ENCODE assay signal across 23 cellular contexts in the genomic region with DNA sequence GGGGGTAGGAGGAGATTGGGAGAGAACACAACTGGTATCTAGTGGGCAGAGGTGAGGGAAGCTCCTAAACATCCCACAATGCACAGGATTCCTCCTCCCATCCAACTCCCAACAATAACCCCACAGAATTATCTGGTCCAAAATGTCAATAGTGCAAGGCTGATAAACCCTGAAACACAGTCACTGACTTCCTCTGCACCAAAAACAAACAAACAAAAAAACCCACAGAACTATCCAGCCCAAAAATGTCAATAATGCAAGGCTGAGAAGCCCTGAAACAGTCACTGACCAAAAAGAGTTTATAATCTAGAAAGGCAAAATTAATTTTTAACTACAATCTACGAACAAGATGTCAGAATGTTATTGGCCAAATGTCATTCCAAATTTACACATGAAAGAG. TPM values are rescaled to one million over a fixed set of nuclear protein-coding genes. Genes with fewer than 3 reads are reported as not detected.
DNase-seq lines count a peak whose midpoint lies in the region; ATAC-seq and TF ChIP-seq lines count a peak whose summit lies in the region.
"Had no signal": no experiment of that assay in that cellular context is flagged by ENCODE, and none has a peak within 500 bp of the region (broad histone marks: within the 10 kb centered on the region; RNA-seq: fewer than 3 reads in every experiment).

No MANE protein-coding gene starts in this region.

- H3K9me3 Mint-ChIP-seq in activated T-cell treated with anti-CD3 and anti-CD28 coated beads, Interleukin-2, amount 50 U/mL, for 72 hours = no peaks in the 10 kb centered on the region
- H3K9me3 Mint-ChIP-seq: CD14-positive monocyte, nephron had no signal

- DNase-seq in activated T-cell treated with anti-CD3 and anti-CD28 coated beads, Interleukin-2, amount 50 U/mL, for 72 hours = no peak
- DNase-seq in activated T-cell treated with anti-CD3 and anti-CD28 coated beads, Interleukin-2, amount 50 U/mL, for 1 hour = no peak
- DNase-seq in LHCN-M2 (ENCODE audit: low read depth) = peak; percentile 17
- no peak for DNase-seq in brain microvascular endothelial cell
- peak; percentile 3 for DNase-seq in renal cortical epithelial cell (ENCODE audit: low read depth)
- no peak for DNase-seq in OCI-M2 (lab: John Stamatoyannopoulos, UW; ENCODE audit: unreplicated experiment)
- DNase-seq: activated CD4-positive, alpha-beta T cell treated with anti-CD3 and anti-CD28 coated beads for 4 hours; activated naive CD4-positive, alpha-beta T cell treated with Interleukin-2 at 50 U/mL for 16 hours; DMS153; dorsolateral prefrontal cortex; GF-D8; heart right ventricle; Kasumi-1; NCI-H1105; NCI-H2081 treated with DMSO at 0.1 percent for 48 hours; pancreas; SHP77 treated with DMSO at 0.1 percent for 48 hours had no signal

- no peaks in the 10 kb centered on the region for H3K27me3 Mint-ChIP-seq in activated T-cell treated with anti-CD3 and anti-CD28 coated beads, Interleukin-2, amount 50 U/mL, for 72 hours (ENCODE audit: low read depth)

- H3K4me3 ChIP-seq in brain microvascular endothelial cell (ENCODE audit: low read depth, low read length) = no peak overlapping the region
- H3K4me3 ChIP-seq: dorsolateral prefrontal cortex, heart right ventricle, pancreas, suprapubic skin had no signal

- H3K4me1 Mint-ChIP-seq in activated T-cell treated with anti-CD3 and anti-CD28 coated beads, Interleukin-2, amount 50 U/mL, for 72 hours (ENCODE audit: low read depth) = peaks cover 35% of the 10 kb centered on the region
- H3K4me1 Mint-ChIP-seq: CD14-positive monocyte, nephron had no signal

- ATAC-seq in activated T-cell treated with anti-CD3 and anti-CD28 coated beads, Interleukin-2, amount 50 U/mL, for 72 hours (replicated peaks in 1 of 2) = no peak
- ATAC-seq in HG03342 (IDR thresholded peaks at IDR 0.05; ENCODE audit: unreplicated experiment) (no peak), HG03196 (IDR thresholded peaks at IDR 0.05; ENCODE audit: unreplicated experiment) (no peak)
- ATAC-seq: pancreas had no signal

- H3K36me3 ChIP-seq in brain microvascular endothelial cell (replicated peaks) = peaks cover 14% of the 10 kb centered on the region
- H3K36me3 ChIP-seq: pancreas had no signal

- in situ Hi-C loops in brain microvascular endothelial cell (cut with HindIII; ENCODE audit: low pct_ligation_motif_present, low sequenced_read_pairs) = no loop called here

- no peaks in the 10 kb centered on the region for H3K27me3 ChIP-seq in brain microvascular endothelial cell (replicated peaks)
- H3K27me3 ChIP-seq: dorsolateral prefrontal cortex, heart right ventricle, pancreas, suprapubic skin had no signal

- peak overlapping the region; percentile 44 for H3K27ac Mint-ChIP-seq in activated T-cell treated with anti-CD3 and anti-CD28 coated beads, Interleukin-2, amount 50 U/mL, for 72 hours
- H3K27ac Mint-ChIP-seq: nephron had no signal

- peak overlapping the region; percentile 31 for H3K27ac ChIP-seq in brain microvascular endothelial cell
- H3K27ac ChIP-seq: epithelial cell of prostate, pancreas, suprapubic skin had no signal

- no peak overlapping the region for H3K4me3 Mint-ChIP-seq in activated T-cell treated with anti-CD3 and anti-CD28 coated beads, Interleukin-2, amount 50 U/mL, for 72 hours
- H3K4me3 Mint-ChIP-seq: CD14-positive monocyte, nephron had no signal

- peaks cover 3 to 31% of the 10 kb centered on the region in 2 donors for H3K36me3 Mint-ChIP-seq in activated T-cell treated with anti-CD3 and anti-CD28 coated beads, Interleukin-2, amount 50 U/mL, for 72 hours (ENCODE audit: insufficient read depth in 2 of 2)

- no peak for TF ChIP-seq CTCF in brain microvascular endothelial cell (IDR thresholded peaks at IDR 0.05; ENCODE audit: low read depth, low read length, missing control alignments)

RNA-seq across cellular contexts. Expression of gene TMX3, which starts 9.8 kb away (rescaled TPM):
- total RNA-seq in activated T-cell treated with anti-CD3 and anti-CD28 coated beads, Interleukin-2, amount 50 U/mL, for 72 hours = 10 to 100 TPM; 69.5 to 79.6 TPM
- total RNA-seq in LHCN-M2 (2014; rRNA removed) (81.0 and 85.8 TPM in 2 replicates), renal cortical epithelial cell (58.4 and 67.7 TPM in 2 replicates)
- 13.1 TPM for polyA plus RNA-seq in LHCN-M2 (2012)

Comparison
In these comparisons a context has a peak if more than half of its experiments do, and no peak if none do; other contexts are left out.
1. DNase-seq: peak in LHCN-M2 (single experiment) and renal cortical epithelial cell (single experiment); none in activated T-cell treated with anti-CD3 and anti-CD28 coated beads, Interleukin-2, amount 50 U/mL, for 72 hours (0 of 2), activated T-cell treated with anti-CD3 and anti-CD28 coated beads, Interleukin-2, amount 50 U/mL, for 1 hour (single experiment), brain microvascular endothelial cell (single experiment) and OCI-M2 (single experiment).